ENCODE assay signal across 8 cellular contexts in the genomic region with DNA sequence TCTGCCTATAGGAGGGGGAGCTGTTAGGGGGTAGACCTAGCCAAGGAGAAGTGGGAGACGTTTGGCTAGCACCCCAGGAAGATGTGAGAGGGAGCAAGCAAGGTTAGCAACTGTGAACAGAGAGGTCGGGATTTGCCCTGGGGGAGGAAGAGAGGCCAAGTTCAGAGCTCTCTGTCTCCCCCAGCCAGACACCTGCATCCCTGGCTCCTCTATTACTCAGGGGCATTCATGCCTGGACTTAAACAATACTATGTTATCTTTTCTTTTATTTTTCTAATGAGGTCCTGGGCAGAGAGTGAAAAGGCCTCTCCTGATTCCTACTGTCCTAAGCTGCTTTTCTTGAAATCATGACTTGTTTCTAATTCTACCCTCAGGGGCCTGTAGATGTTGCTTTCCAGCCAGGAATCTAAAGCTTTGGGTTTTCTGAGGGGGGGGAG.
DNase-seq lines count a peak whose midpoint lies in the region; ATAC-seq and TF ChIP-seq lines count a peak whose summit lies in the region.

No MANE protein-coding gene starts in this region.

- H3K4me3 ChIP-seq in GM08714 (ENCODE audit: low read length) = peak overlapping the region; percentile 87
- peak overlapping the region; percentile 9 for H3K4me3 ChIP-seq in WERI-Rb-1 (ENCODE audit: low read depth, low read length)
- H3K4me3 ChIP-seq in foreskin fibroblast (ENCODE audit: low read depth in 1 of 2, low read length in 2 of 2) = peak overlapping the region; percentile 36 to 97
- peak overlapping the region; percentile 89 for H3K4me3 ChIP-seq in retinal pigment epithelial cell (ENCODE audit: low read length)

- H3K9me3 ChIP-seq in WERI-Rb-1 (ENCODE audit: severe bottlenecking) = no peaks in the 10 kb centered on the region

- ATAC-seq in GM21717 (IDR thresholded peaks at IDR 0.05; ENCODE audit: unreplicated experiment) = no peak
- ATAC-seq in GM21360 (IDR thresholded peaks at IDR 0.05; ENCODE audit: unreplicated experiment) = no peak

- no peak for DNase-seq in WERI-Rb-1
- DNase-seq in foreskin fibroblast = no peak
- DNase-seq in retinal pigment epithelial cell (ENCODE audit: low read depth) = no peak
- DNase-seq in KBM-7 = no peak
- no peak for DNase-seq in activated CD8-positive, alpha-beta memory T cell treated with anti-CD3 and anti-CD28 coated beads, Interleukin-2, amount 50 U/mL, for 4 hours

- peaks cover 57% of the 10 kb centered on the region for H3K36me3 ChIP-seq in WERI-Rb-1

- H3K27ac ChIP-seq in WERI-Rb-1 = no peak overlapping the region; the same call in none of the 2 replicates

- TF ChIP-seq CTCF in WERI-Rb-1 (IDR thresholded peaks at IDR 0.05; ENCODE audit: low read depth, low read length) (no peak), foreskin fibroblast (IDR thresholded peaks at IDR 0.05; ENCODE audit: low read depth, low read length) (no peak), retinal pigment epithelial cell (conservative IDR thresholded peaks at IDR 0.05; ENCODE audit: low read depth, low read length) (no peak)

- no peaks in the 10 kb centered on the region for H3K27me3 ChIP-seq in WERI-Rb-1 (ENCODE audit: insufficient read depth, low read depth, severe bottlenecking)

- in situ Hi-C loops in KBM-7 (cut with MboI; ENCODE audit: low pct_unique_long_range_greater_than_20kb, low sequenced_read_pairs) = no loop called here

Comparison
In these comparisons a context has a peak if more than half of its experiments do, and no peak if none do; other contexts are left out.
1. H3K4me3 ChIP-seq: peak in every context shown above with its lines; median percentile 89 in retinal pigment epithelial cell; 87 in GM08714; 66 in foreskin fibroblast; 9 in WERI-Rb-1.